1 cellular context compared by ENCODE assay signal in the genomic region with DNA sequence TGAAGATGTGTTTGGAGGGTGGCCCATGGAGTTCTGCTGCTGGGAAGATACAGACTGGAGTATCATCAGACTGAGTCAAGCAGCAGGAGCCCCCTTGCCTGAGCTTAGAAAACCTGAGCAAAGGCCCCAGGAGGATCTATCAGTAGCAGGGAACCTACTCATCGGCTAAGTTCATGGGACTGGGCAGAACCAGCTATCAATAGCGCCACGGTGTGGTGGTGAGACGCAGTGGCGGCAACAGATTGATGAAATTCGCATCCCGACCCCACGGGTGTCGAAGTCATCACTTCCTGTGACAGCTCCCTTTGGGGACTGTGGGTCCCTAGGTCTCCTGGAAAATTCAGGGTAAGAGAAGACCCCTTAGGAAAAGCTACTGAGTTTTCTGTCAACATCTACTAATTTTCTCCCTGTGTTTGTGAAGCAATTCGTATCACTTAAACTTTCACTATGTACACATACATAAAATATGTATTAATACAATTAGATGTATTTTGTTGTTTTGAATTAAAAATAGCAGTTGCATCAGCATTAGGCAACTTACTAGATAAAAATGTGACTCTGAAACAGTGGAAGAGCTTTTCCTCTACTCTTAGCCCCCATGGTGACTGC.
TF ChIP-seq lines count a peak whose summit lies in the region.

No MANE protein-coding gene starts in this region.

TF ChIP-seq in IMR-90, 13 proteins besides CTCF, POLR2A, EP300 and RAD21:
- TF ChIP-seq MXI1 (IDR thresholded peaks at IDR 0.05; ENCODE audit: borderline replicate concordance, low read depth, low read length) (no peak), SMC3 (IDR thresholded peaks at IDR 0.05; ENCODE audit: low read depth, low read length) (peak; percentile 32; the same call in 1 of the 2 replicates)
TF ChIP-seq in IMR-90: peak in this region for 1.
